In genomic region chr5:143546394-143546793, GRCh38 we compare ENCODE assay signal across 27 cellular contexts.
"Had no signal": no experiment of that assay in that cellular context is flagged by ENCODE, and none has a peak within 500 bp of the region (broad histone marks: within the 10 kb centered on the region; RNA-seq: fewer than 3 reads in every experiment).

No MANE protein-coding gene starts in this region.

- DNase-seq: colonic mucosa; cortex of kidney; dermis blood vessel endothelial cell; dorsolateral prefrontal cortex; effector CD4-positive, alpha-beta T cell; effector CD8-positive, alpha-beta T cell; effector memory CD4-positive, alpha-beta T cell; effector memory CD8-positive, alpha-beta T cell; endodermal cell; erythroblast; esophagus squamous epithelium; foreskin fibroblast; foreskin keratinocyte; foreskin melanocyte; gastrocnemius medialis; glutamatergic neuron; head of caudate nucleus; heart left ventricle; heart right ventricle had no signal

- ATAC-seq: effector memory CD8-positive, alpha-beta T cell; esophagus mucosa; foreskin keratinocyte; gastrocnemius medialis; gastroesophageal sphincter; heart left ventricle; heart right ventricle had no signal

- H3K9me3 ChIP-seq: colonic mucosa, esophagus muscularis mucosa, gastrocnemius medialis had no signal

- H3K4me1 ChIP-seq: colonic mucosa, esophagus muscularis mucosa, esophagus squamous epithelium, gastroesophageal sphincter had no signal

- H3K36me3 ChIP-seq: colonic mucosa, esophagus muscularis mucosa, esophagus squamous epithelium, gastrocnemius medialis, gastroesophageal sphincter, heart left ventricle, heart right ventricle had no signal

- FAIRE-seq: endometrium, endothelial cell of umbilical vein, frontal cortex had no signal

- H3K4me3 ChIP-seq: colonic mucosa, coronary artery, dorsolateral prefrontal cortex, esophagus muscularis mucosa, esophagus squamous epithelium, gastrocnemius medialis, gastroesophageal sphincter, heart left ventricle, heart right ventricle had no signal

- H3K27me3 ChIP-seq: colonic mucosa, dorsolateral prefrontal cortex, esophagus muscularis mucosa, esophagus squamous epithelium, foreskin keratinocyte, gastrocnemius medialis, gastroesophageal sphincter, heart left ventricle, heart right ventricle had no signal

- H3K27ac ChIP-seq: colonic mucosa, coronary artery, dorsolateral prefrontal cortex, epithelial cell of prostate, esophagus muscularis mucosa, esophagus squamous epithelium, foreskin keratinocyte, gastrocnemius medialis, gastroesophageal sphincter, heart left ventricle, heart right ventricle had no signal
